In genomic region chr7:151012921-151013347, GRCh38 we compare ENCODE assay signal across 8 cellular contexts. TPM values are rescaled to one million over a fixed set of nuclear protein-coding genes. Genes with fewer than 3 reads are reported as not detected.
DNase-seq lines count a peak whose midpoint lies in the region; ATAC-seq, FAIRE-seq and TF ChIP-seq lines count a peak whose summit lies in the region.

No MANE protein-coding gene starts in this region.

- H2BK120ac ChIP-seq in IMR-90 (ENCODE audit: low read depth, low read length): no peak overlapping the region

- no peak overlapping the region for H4K8ac ChIP-seq in IMR-90 (ENCODE audit: low read depth in 2 of 2, low read length in 2 of 2)

- H3K14ac ChIP-seq in IMR-90 (replicated peaks; ENCODE audit: low read depth, low read length): no peak overlapping the region

- no peak overlapping the region for H2BK5ac ChIP-seq in IMR-90 (ENCODE audit: low read depth, low read length, poor library complexity, severe bottlenecking)

- no TSS peak for BruUV-seq in IMR-90 (replicated peaks; lab: Mats Ljungman, UMichigan)

- peak; percentile 59 for TF ChIP-seq RAD21 in IMR-90 (IDR thresholded peaks at IDR 0.05; ENCODE audit: low read length)

- dilution Hi-C loops in IMR-90 (cut with HindIII; ENCODE audit: low sequenced_read_pairs, unreplicated experiment) (no loop called here), keratinocyte (cut with MboI; ENCODE audit: extremely low pct_ligation_motif_present, low sequenced_read_pairs) (no loop called here)

- no peaks in the 10 kb centered on the region for H3K79me1 ChIP-seq in IMR-90 (ENCODE audit: low read depth in 1 of 2, low read length in 2 of 2)

- FAIRE-seq in keratinocyte (lab: Jason Lieb, UNC): no peak

- H3K27me3 ChIP-seq in IMR-90 (ENCODE audit: control insufficient read depth, insufficient read depth, low read length): peaks cover 23% of the 10 kb centered on the region; the same call in 1 of the 2 replicates
- peaks cover 43% of the 10 kb centered on the region for H3K27me3 ChIP-seq in keratinocyte (ENCODE audit: control insufficient read depth, extremely low read depth, insufficient read depth, low read length)

- no peak overlapping the region for H4K5ac ChIP-seq in IMR-90 (ENCODE audit: low read depth, low read length)

- ATAC-seq in IMR-90 (ENCODE audit: low read depth) (peak; percentile 46; the same call in 1 of the 2 replicates), HG03432 (IDR thresholded peaks at IDR 0.05; ENCODE audit: unreplicated experiment) (no peak), GM21717 (IDR thresholded peaks at IDR 0.05; ENCODE audit: unreplicated experiment) (no peak), GM19395 (IDR thresholded peaks at IDR 0.05; ENCODE audit: unreplicated experiment) (no peak)

- H4K91ac ChIP-seq in IMR-90 (ENCODE audit: insufficient read depth, low read depth, low read length): no peak overlapping the region

- TF ChIP-seq POLR2A in IMR-90 (IDR thresholded peaks at IDR 0.05; ENCODE audit: low read depth, low read length): no peak

- CTCF ChIA-PET in IMR-90 (lab: Yijun Ruan, JAX): interaction anchor here (1.4 kb wide), 1 partner anchor 15 kb away, joined by 5 read pairs; the partner anchor contains the start of gene ABCB8

- DNase-seq in DMS153 treated with DMSO at 0.1 percent for 48 hours (lab: John Stamatoyannopoulos, UW; ENCODE audit: unreplicated experiment) (peak; percentile 23), IMR-90 (no peak), astrocyte of the hippocampus (ENCODE audit: low read depth, low spot score) (peak; percentile 62), keratinocyte (ENCODE audit: low read depth, low spot score) (no peak), NCI-H510A (lab: John Stamatoyannopoulos, UW) (no peak)

- peak overlapping the region; percentile 77 for H2AFZ ChIP-seq in IMR-90 (replicated peaks; ENCODE audit: low read length, poor library complexity)
- H2AFZ ChIP-seq in keratinocyte (ENCODE audit: control insufficient read depth, low read length): no peak overlapping the region

- H3K79me2 ChIP-seq in keratinocyte (ENCODE audit: control insufficient read depth, insufficient read depth, low read length): no peaks in the 10 kb centered on the region

- no peak overlapping the region for H2AK9ac ChIP-seq in IMR-90 (replicated peaks; ENCODE audit: low read depth, low read length, poor library complexity)

- H3K9ac ChIP-seq in IMR-90 (ENCODE audit: low read depth, low read length) (no peak overlapping the region), keratinocyte (ENCODE audit: control insufficient read depth, extremely low read depth, insufficient read depth, low read length) (no peak overlapping the region)

- intact Hi-C loops in IMR-90 (cut with micrococcal nuclease): loop anchor here (5.0 kb wide), 1 partner anchor 99 kb away; no protein-coding TSS in a partner anchor

- POLR2A ChIA-PET in IMR-90 (lab: Charles Lee; ENCODE audit: unreplicated experiment): no interaction called here

- no peak overlapping the region for H3K23ac ChIP-seq in IMR-90 (ENCODE audit: low read depth, low read length)

- no peak overlapping the region for H3K18ac ChIP-seq in IMR-90 (ENCODE audit: low read depth, low read length)

- no peak overlapping the region for H3K56ac ChIP-seq in IMR-90 (ENCODE audit: extremely low read depth, insufficient read depth, low read length)

- no peak overlapping the region for H2AK5ac ChIP-seq in IMR-90 (ENCODE audit: low read depth, low read length)

- no peaks in the 10 kb centered on the region for H3K36me3 ChIP-seq in IMR-90 (ENCODE audit: control insufficient read depth, insufficient read depth, low read length)
- no peaks in the 10 kb centered on the region for H3K36me3 ChIP-seq in keratinocyte (ENCODE audit: control insufficient read depth in 2 of 2, extremely low read depth in 1 of 2, insufficient read depth in 2 of 2, low read length in 2 of 2)

- H3K4ac ChIP-seq in IMR-90 (ENCODE audit: low read depth, low read length): no peak overlapping the region

- H4K20me1 ChIP-seq in IMR-90 (ENCODE audit: insufficient read depth, low read length) (no peaks in the 10 kb centered on the region), keratinocyte (ENCODE audit: control insufficient read depth, extremely low read depth, insufficient read depth, low read length) (no peaks in the 10 kb centered on the region)

- H3K4me1 ChIP-seq in IMR-90 (ENCODE audit: control insufficient read depth, insufficient read depth, low read length) (peaks cover 9% of the 10 kb centered on the region; the same call in 1 of the 2 replicates), keratinocyte (ENCODE audit: control insufficient read depth, extremely low read depth, insufficient read depth, low read length) (peaks cover 12% of the 10 kb centered on the region)

- TF ChIP-seq CTCF in IMR-90 (conservative IDR thresholded peaks at IDR 0.05; ENCODE audit: low read depth, low read length): peak; percentile 54
- TF ChIP-seq CTCF in keratinocyte (optimal IDR thresholded peaks at IDR 0.05 in 1 of 3, IDR thresholded peaks at IDR 0.05 in 1 of 3, conservative IDR thresholded peaks at IDR 0.05 in 1 of 3; ENCODE audit: extremely low read depth in 1 of 3, insufficient read depth in 2 of 3, low read length in 3 of 3): peak; percentile 67 to 69 (median 67)

- H3K4me3 ChIP-seq in IMR-90 (ENCODE audit: insufficient read depth, low read depth, low read length): no peak overlapping the region
- no peak overlapping the region for H3K4me3 ChIP-seq in keratinocyte (ENCODE audit: control insufficient read depth in 2 of 3, extremely low read depth in 1 of 3, insufficient read depth in 2 of 3, low read depth in 1 of 3, low read length in 3 of 3)

- H2BK15ac ChIP-seq in IMR-90 (ENCODE audit: low read depth, low read length): no peak overlapping the region

- WGBS in IMR-90 (ENCODE audit: extremely low coverage in 2 of 2, insufficient read length in 1 of 2), 2 experiments: 73% methylated on average over 3 of the region's 23 CpGs; no CpG with 5 or more reads in 1 of the 2 experiments

- no peak overlapping the region; the same call in 1 of the 2 replicates for H3K4me2 ChIP-seq in IMR-90 (ENCODE audit: low read depth, low read length)
- H3K4me2 ChIP-seq in keratinocyte (ENCODE audit: control insufficient read depth, extremely low read depth, insufficient read depth, low read depth, low read length): peak overlapping the region; percentile 37

- H3K27ac ChIP-seq in IMR-90 (ENCODE audit: insufficient read depth, low read length) (no peak overlapping the region), keratinocyte (ENCODE audit: control insufficient read depth, insufficient read depth, low read length) (no peak overlapping the region)

- H3K9me3 ChIP-seq in IMR-90 (ENCODE audit: control insufficient read depth, insufficient read depth, low read length) (no peaks in the 10 kb centered on the region), keratinocyte (ENCODE audit: control insufficient read depth, low read depth, low read length) (no peaks in the 10 kb centered on the region)

- H3K9me1 ChIP-seq in IMR-90 (ENCODE audit: insufficient read depth, low read length): no peaks in the 10 kb centered on the region
- no peaks in the 10 kb centered on the region for H3K9me1 ChIP-seq in keratinocyte (ENCODE audit: control insufficient read depth, extremely low read depth, insufficient read depth, low read length)

- in situ Hi-C loops in IMR-90 (cut with MboI; ENCODE audit: low sequenced_read_pairs): no loop called here

- no peak overlapping the region for H2BK20ac ChIP-seq in IMR-90 (ENCODE audit: low read depth, low read length)

RNA-seq across cellular contexts. Expression of gene ATG9B, which starts 11.4 kb away (rescaled TPM):
- 0.18 TPM in 1 of 2 replicates, not detected in the other for total RNA-seq in IMR-90 (2012; rRNA removed)
- polyA plus RNA-seq in IMR-90 (2012; rRNA removed) (0.91 and 1.1 TPM in 2 replicates), keratinocyte (0.12 to 0.21 TPM (median 0.19 TPM) in 3 replicates)
- 0.22 and 0.49 TPM in 2 replicates for polyA plus RNA-seq in IMR-90 (2012; cell fraction: cytosol; rRNA removed)
- 3.2 and 5.6 TPM in 2 replicates for polyA plus RNA-seq in IMR-90 (2012; cell fraction: nucleus; rRNA removed; ENCODE audit: low replicate concordance)
- 3.7 TPM for polyA plus RNA-seq in keratinocyte (2011; ENCODE audit: low read depth)
- polyA plus RNA-seq in keratinocyte (2011; cell fraction: cytosol; rRNA removed): not detected in 2 replicates
- 3.6 TPM in 2 replicates for polyA plus RNA-seq in keratinocyte (2011; cell fraction: nucleus; rRNA removed)
- polyA plus RNA-seq in keratinocyte (2012; ENCODE audit: low replicate concordance): 0.31 and 7.2 TPM in 2 replicates
- polyA minus RNA-seq in keratinocyte: 0.07 to 0.33 TPM (median 0.16 TPM) in 3 replicates
- polyA minus RNA-seq in keratinocyte (2011; cell fraction: cytosol; rRNA and poly(A)+ RNA removed): not detected
- 0.39 and 1.5 TPM in 2 replicates for polyA minus RNA-seq in keratinocyte (2011; cell fraction: nucleus; rRNA and poly(A)+ RNA removed)

RNA-seq across cellular contexts. Expression of gene ABCB8, which starts 15.3 kb away (rescaled TPM):
- 14.7 and 16.3 TPM in 2 replicates for total RNA-seq in IMR-90 (2012; rRNA removed)
- polyA plus RNA-seq in IMR-90 (2012; rRNA removed) (26.8 and 27.5 TPM in 2 replicates), keratinocyte (15.5 to 25.2 TPM (median 24.6 TPM) in 3 replicates)
- 13.0 and 25.1 TPM in 2 replicates for polyA plus RNA-seq in IMR-90 (2012; cell fraction: cytosol; rRNA removed)
- 62.3 and 128 TPM in 2 replicates for polyA plus RNA-seq in IMR-90 (2012; cell fraction: nucleus; rRNA removed; ENCODE audit: low replicate concordance)
- 10.5 TPM for polyA plus RNA-seq in keratinocyte (2011; ENCODE audit: low read depth)
- polyA plus RNA-seq in keratinocyte (2011; cell fraction: cytosol; rRNA removed): 8.6 and 14.7 TPM in 2 replicates
- polyA plus RNA-seq in keratinocyte (2011; cell fraction: nucleus; rRNA removed): 63.6 and 85.0 TPM in 2 replicates
- 15.1 and 33.6 TPM in 2 replicates for polyA plus RNA-seq in keratinocyte (2012; ENCODE audit: low replicate concordance)
- 32.7 to 66.4 TPM (median 43.0 TPM) in 3 replicates for polyA minus RNA-seq in keratinocyte
- 34.1 TPM for polyA minus RNA-seq in keratinocyte (2011; cell fraction: cytosol; rRNA and poly(A)+ RNA removed)
- 80.3 and 82.8 TPM in 2 replicates for polyA minus RNA-seq in keratinocyte (2011; cell fraction: nucleus; rRNA and poly(A)+ RNA removed)

RNA-seq across cellular contexts. Expression of gene NOS3, which starts 22.1 kb away (rescaled TPM):
- total RNA-seq in IMR-90 (2012; rRNA removed): 0.28 and 0.72 TPM in 2 replicates
- polyA plus RNA-seq in IMR-90 (2012; rRNA removed): 2.0 and 2.9 TPM in 2 replicates
- polyA plus RNA-seq in IMR-90 (2012; cell fraction: cytosol; rRNA removed): 1.2 and 1.9 TPM in 2 replicates
- polyA plus RNA-seq in IMR-90 (2012; cell fraction: nucleus; rRNA removed; ENCODE audit: low replicate concordance): 1.0 and 3.3 TPM in 2 replicates
- polyA plus RNA-seq in keratinocyte: 0.77 to 1.2 TPM (median 0.95 TPM) in 3 replicates
- 0.56 TPM for polyA plus RNA-seq in keratinocyte (2011; ENCODE audit: low read depth)
- polyA plus RNA-seq in keratinocyte (2011; cell fraction: cytosol; rRNA removed): 0.29 and 2.5 TPM in 2 replicates
- 0.25 and 0.93 TPM in 2 replicates for polyA plus RNA-seq in keratinocyte (2011; cell fraction: nucleus; rRNA removed)
- polyA plus RNA-seq in keratinocyte (2012; ENCODE audit: low replicate concordance): 0.69 and 2.3 TPM in 2 replicates
- polyA minus RNA-seq in keratinocyte: 0.30 to 1.0 TPM (median 0.86 TPM) in 3 replicates
- 4.2 TPM for polyA minus RNA-seq in keratinocyte (2011; cell fraction: cytosol; rRNA and poly(A)+ RNA removed)
- 0.84 TPM in 1 of 2 replicates, not detected in the other for polyA minus RNA-seq in keratinocyte (2011; cell fraction: nucleus; rRNA and poly(A)+ RNA removed)

RNA-seq across cellular contexts. Expression of gene KCNH2, which starts 34.8 kb away (rescaled TPM):
- 0.56 and 0.90 TPM in 2 replicates for total RNA-seq in IMR-90 (2012; rRNA removed)
- polyA plus RNA-seq in IMR-90 (2012; rRNA removed): 1.6 and 2.1 TPM in 2 replicates
- polyA plus RNA-seq in IMR-90 (2012; cell fraction: cytosol; rRNA removed): 0.74 and 2.5 TPM in 2 replicates
- polyA plus RNA-seq in IMR-90 (2012; cell fraction: nucleus; rRNA removed; ENCODE audit: low replicate concordance): 1.2 and 2.0 TPM in 2 replicates
- 0.03 TPM in 1 of 3 replicates, not detected in the others for polyA plus RNA-seq in keratinocyte
- not detected for polyA plus RNA-seq in keratinocyte (2011; ENCODE audit: low read depth)
- not detected in 2 replicates for polyA plus RNA-seq in keratinocyte (2011; cell fraction: cytosol; rRNA removed)
- polyA plus RNA-seq in keratinocyte (2011; cell fraction: nucleus; rRNA removed): not detected in 2 replicates
- polyA plus RNA-seq in keratinocyte (2012; ENCODE audit: low replicate concordance): not detected in 2 replicates
- polyA minus RNA-seq in keratinocyte: 0.06 to 0.10 TPM in 2 of 3 replicates, not detected in the other
- polyA minus RNA-seq in keratinocyte (2011; cell fraction: cytosol; rRNA and poly(A)+ RNA removed): not detected
- polyA minus RNA-seq in keratinocyte (2011; cell fraction: nucleus; rRNA and poly(A)+ RNA removed): not detected in 2 replicates

RNA-seq across cellular contexts. Expression of gene ASIC3, which starts 35.4 kb away (rescaled TPM):
- total RNA-seq in IMR-90 (2012; rRNA removed): not detected in 2 replicates
- polyA plus RNA-seq in IMR-90 (2012; rRNA removed): 0.70 and 0.74 TPM in 2 replicates
- 0.21 and 0.38 TPM in 2 replicates for polyA plus RNA-seq in IMR-90 (2012; cell fraction: cytosol; rRNA removed)
- polyA plus RNA-seq in IMR-90 (2012; cell fraction: nucleus; rRNA removed; ENCODE audit: low replicate concordance): 4.8 and 9.1 TPM in 2 replicates
- 0.24 to 0.97 TPM (median 0.35 TPM) in 3 replicates for polyA plus RNA-seq in keratinocyte
- 0.69 TPM for polyA plus RNA-seq in keratinocyte (2011; ENCODE audit: low read depth)
- 0.29 and 0.60 TPM in 2 replicates for polyA plus RNA-seq in keratinocyte (2011; cell fraction: cytosol; rRNA removed)
- polyA plus RNA-seq in keratinocyte (2011; cell fraction: nucleus; rRNA removed): 6.0 and 9.8 TPM in 2 replicates
- 0.92 and 4.3 TPM in 2 replicates for polyA plus RNA-seq in keratinocyte (2012; ENCODE audit: low replicate concordance)
- 0.79 to 1.2 TPM in 2 of 3 replicates, not detected in the other for polyA minus RNA-seq in keratinocyte
- polyA minus RNA-seq in keratinocyte (2011; cell fraction: cytosol; rRNA and poly(A)+ RNA removed): not detected
- 2.3 and 4.3 TPM in 2 replicates for polyA minus RNA-seq in keratinocyte (2011; cell fraction: nucleus; rRNA and poly(A)+ RNA removed)

Comparison
In these comparisons a context has a peak if more than half of its experiments do, and no peak if none do; other contexts are left out.
1. DNase-seq: peak in DMS153 treated with DMSO at 0.1 percent for 48 hours (single experiment) and astrocyte of the hippocampus (single experiment); none in IMR-90 (single experiment), keratinocyte (single experiment) and NCI-H510A (single experiment).